In genomic region chr6:109139109-109139508, GRCh38 we compare ENCODE assay signal across 17 cellular contexts. TPM values are rescaled to one million over a fixed set of nuclear protein-coding genes. Genes with fewer than 3 reads are reported as not detected.
DNase-seq lines count a peak whose midpoint lies in the region; ATAC-seq and TF ChIP-seq lines count a peak whose summit lies in the region.
"Had no signal": no experiment of that assay in that cellular context is flagged by ENCODE, and none has a peak within 500 bp of the region (broad histone marks: within the 10 kb centered on the region; RNA-seq: fewer than 3 reads in every experiment).

No MANE protein-coding gene starts in this region.

- TF ChIP-seq POLR2A in gastroesophageal sphincter (IDR thresholded peaks at IDR 0.05) (no peak), esophagus muscularis mucosa (IDR thresholded peaks at IDR 0.05; ENCODE audit: low read depth) (no peak)

- BruUV-seq in mammary epithelial cell (replicated peaks; lab: Mats Ljungman, UMichigan) = no TSS peak

- H3K9ac ChIP-seq in mammary epithelial cell (ENCODE audit: insufficient read depth, low read length) = peak overlapping the region; percentile 2

- H3K9me3 ChIP-seq in mammary epithelial cell (replicated peaks; ENCODE audit: insufficient read depth, low read length) (no peaks in the 10 kb centered on the region), gastroesophageal sphincter (no peaks in the 10 kb centered on the region), esophagus muscularis mucosa (no peaks in the 10 kb centered on the region)
- H3K9me3 ChIP-seq: Caco-2, esophagus squamous epithelium, psoas muscle, stomach had no signal

- no peaks in the 10 kb centered on the region for H3K79me2 ChIP-seq in mammary epithelial cell (ENCODE audit: insufficient read depth, low read length)

- H3K4me3 ChIP-seq in mammary epithelial cell (replicated peaks in 1 of 3; ENCODE audit: insufficient read depth in 1 of 3, low read depth in 2 of 3, low read length in 3 of 3) = peak overlapping the region in 1 of 3 experiments; percentile 1
- no peak overlapping the region for H3K4me3 ChIP-seq in gastroesophageal sphincter
- H3K4me3 ChIP-seq in esophagus muscularis mucosa = no peak overlapping the region
- H3K4me3 ChIP-seq: esophagus squamous epithelium, psoas muscle, stomach had no signal

- 12% methylated on average over 6 of the region's 6 CpGs for WGBS in mammary epithelial cell (ENCODE audit: low coverage, missing lambda C conversion rate)
- WGBS in gastroesophageal sphincter (ENCODE audit: low coverage in 1 of 2), 2 donors = 85 to 86% methylated on average over 4 to 6 of the region's 6 CpGs
- WGBS in esophagus muscularis mucosa = 80% methylated on average over 6 of the region's 6 CpGs

- TF ChIP-seq CTCF in mammary epithelial cell (conservative IDR thresholded peaks at IDR 0.05 in 1 of 2, IDR thresholded peaks at IDR 0.05 in 1 of 2; ENCODE audit: extremely low read depth in 1 of 2, insufficient read depth in 1 of 2, low read depth in 1 of 2, low read length in 2 of 2) (no peak), gastroesophageal sphincter (IDR thresholded peaks at IDR 0.05) (no peak), esophagus muscularis mucosa (IDR thresholded peaks at IDR 0.05) (no peak)

- H2AFZ ChIP-seq in mammary epithelial cell (ENCODE audit: low read depth, low read length) = peak overlapping the region; percentile 66

- H3K27me3 ChIP-seq in mammary epithelial cell (ENCODE audit: insufficient read depth, low read length) = no peaks in the 10 kb centered on the region
- H3K27me3 ChIP-seq in gastroesophageal sphincter = no peaks in the 10 kb centered on the region
- H3K27me3 ChIP-seq in esophagus muscularis mucosa = no peaks in the 10 kb centered on the region
- H3K27me3 ChIP-seq: esophagus squamous epithelium, stomach had no signal

- H3K36me3 ChIP-seq in mammary epithelial cell (ENCODE audit: insufficient read depth, low read length) (no peaks in the 10 kb centered on the region), gastroesophageal sphincter (peaks cover 0 to 18% of the 10 kb centered on the region in 2 donors), esophagus muscularis mucosa (peaks cover 0 to 18% (median 7%) of the 10 kb centered on the region in 4 donors)

- in situ Hi-C loops in mammary epithelial cell (cut with MboI; ENCODE audit: low sequenced_read_pairs in 2 of 2) = no loop called here

- TF ChIP-seq EP300 in gastroesophageal sphincter (IDR thresholded peaks at IDR 0.05) (no peak), esophagus muscularis mucosa (IDR thresholded peaks at IDR 0.05) (no peak)

- dilution Hi-C loops in mammary epithelial cell (cut with HindIII; ENCODE audit: low sequenced_read_pairs) = no loop called here

- intact Hi-C loops in mammary epithelial cell (cut with micrococcal nuclease) = loop anchor here (1.0 kb wide), 1 partner anchor 45 kb away; the partner anchor contains the start of gene SESN1
- intact Hi-C loops in esophagus muscularis mucosa (cut with DNase I) = no loop called here

- H4K20me1 ChIP-seq in mammary epithelial cell (ENCODE audit: insufficient read depth, low read length) = no peaks in the 10 kb centered on the region

- peak; percentile 41 for ATAC-seq in gastroesophageal sphincter
- ATAC-seq in GM21737 (IDR thresholded peaks at IDR 0.05; ENCODE audit: unreplicated experiment) = no peak
- ATAC-seq: left ventricle myocardium superior, psoas muscle had no signal

- peak; percentile 10 for DNase-seq in AG20443 (ENCODE audit: low spot score)
- peak; percentile 72 for DNase-seq in M059J (ENCODE audit: low read depth)
- DNase-seq in mammary epithelial cell = peak; percentile 91
- DNase-seq in esophagus muscularis mucosa (ENCODE audit: extremely low spot score) = no peak
- no peak for DNase-seq in NCI-H2081 (lab: John Stamatoyannopoulos, UW)
- no peak for DNase-seq in activated effector memory CD4-positive, alpha-beta T cell treated with Interleukin-2 at 50 U/mL for 16 hours
- DNase-seq: Caco-2, cortex of kidney, esophagus squamous epithelium, left ventricle myocardium superior, naive B cell, NCI-H1436 treated with DMSO at 0.1 percent for 48 hours, psoas muscle, stomach had no signal

- H3K4me1 ChIP-seq in mammary epithelial cell (ENCODE audit: insufficient read depth, low read length) (peaks cover 10% of the 10 kb centered on the region), gastroesophageal sphincter (no peaks in the 10 kb centered on the region), esophagus muscularis mucosa (no peaks in the 10 kb centered on the region)
- H3K4me1 ChIP-seq: Caco-2, esophagus squamous epithelium, psoas muscle, stomach had no signal

- H3K4me2 ChIP-seq in mammary epithelial cell (ENCODE audit: insufficient read depth, low read depth, low read length) = peak overlapping the region; percentile 45

- CTCF ChIA-PET in mammary epithelial cell (lab: Charles Lee; ENCODE audit: low non-redundant PET) = no interaction called here

- H3K27ac ChIP-seq in mammary epithelial cell (ENCODE audit: insufficient read depth, low read depth, low read length) (peak overlapping the region; percentile 66), gastroesophageal sphincter (no peak overlapping the region), esophagus muscularis mucosa (replicated peaks in 1 of 4) (no peak overlapping the region)
- H3K27ac ChIP-seq: esophagus squamous epithelium, HL-60, psoas muscle, stomach had no signal

RNA-seq across cellular contexts. Expression of gene CEP57L1, which starts 43.8 kb away (rescaled TPM):
- total RNA-seq in M059J (2014; rRNA removed; shearing (Covaris generic)) = 51.2 and 51.3 TPM in 2 replicates
- total RNA-seq in mammary epithelial cell (10 to 100 TPM; 17.7 to 23.6 TPM), gastroesophageal sphincter (10 to 100 TPM; 11.0 to 30.0 (median 16.3) TPM), esophagus muscularis mucosa (10 to 100 TPM; 11.9 to 19.9 (median 13.9) TPM)
- polyA plus RNA-seq in mammary epithelial cell = 11.0 TPM
- 0.72 TPM for polyA minus RNA-seq in mammary epithelial cell

RNA-seq across cellular contexts. Expression of gene SESN1, which starts 44.5 kb away (rescaled TPM):
- total RNA-seq in M059J (2014; rRNA removed; shearing (Covaris generic)) = 4.9 and 9.2 TPM in 2 replicates
- total RNA-seq in mammary epithelial cell = 10 to 100 TPM; 13.9 to 37.8 TPM
- 15.8 TPM for polyA plus RNA-seq in mammary epithelial cell
- 13.7 TPM for polyA minus RNA-seq in mammary epithelial cell
- total RNA-seq in gastroesophageal sphincter = 10 to 100 TPM; 50.8 to 80.5 (median 78.0) TPM
- 10 to 100 TPM; 50.7 to 80.9 (median 61.8) TPM for total RNA-seq in esophagus muscularis mucosa

Comparison
In these comparisons a context has a peak if more than half of its experiments do, and no peak if none do; other contexts are left out.
1. DNase-seq: peak in AG20443 (single experiment), M059J (single experiment) and mammary epithelial cell (single experiment); none in esophagus muscularis mucosa (single experiment), NCI-H2081 (0 of 2) and activated effector memory CD4-positive, alpha-beta T cell treated with Interleukin-2 at 50 U/mL for 16 hours (single experiment).